ENCODE assay signal across 24 cellular contexts in the genomic region with DNA sequence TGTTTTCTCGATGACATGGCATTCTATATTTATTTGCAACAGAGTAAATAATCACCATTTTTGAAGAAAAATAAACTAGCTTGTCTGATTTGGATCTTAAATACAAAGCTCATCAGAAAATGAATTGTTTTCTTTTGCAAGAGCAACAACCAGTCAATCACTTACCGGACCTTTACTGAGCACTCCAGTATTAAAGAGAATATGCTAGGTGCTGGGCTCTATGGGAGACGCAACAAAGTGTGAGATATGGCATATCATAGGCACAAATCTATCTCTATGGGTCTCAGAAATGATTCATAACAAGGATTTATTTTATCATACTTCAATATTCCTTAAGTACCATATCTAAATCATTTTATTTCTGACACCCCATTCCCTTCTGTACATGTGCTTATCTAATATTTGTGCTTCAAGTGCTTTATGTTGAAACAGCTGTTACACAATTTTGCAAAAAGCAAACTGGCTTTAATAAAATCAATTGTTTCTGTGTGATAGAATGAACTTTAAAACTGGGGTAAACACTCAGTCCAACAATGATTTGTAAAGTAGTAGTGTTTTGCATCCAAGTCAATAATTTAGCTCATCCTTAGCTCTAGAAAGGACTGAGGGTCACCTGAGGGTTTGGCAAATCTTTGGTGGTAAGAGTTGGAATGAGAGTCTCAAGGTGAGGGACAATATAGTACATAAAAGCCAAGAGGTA.
A peak's percentile ranks its signal among the peaks of the same experiment; 100 is the strongest.
DNase-seq lines count a peak whose midpoint lies in the region; ATAC-seq, FAIRE-seq and TF ChIP-seq lines count a peak whose summit lies in the region.
"Had no signal": no experiment of that assay in that cellular context is flagged by ENCODE, and none has a peak within 500 bp of the region (broad histone marks: within the 10 kb centered on the region; RNA-seq: fewer than 3 reads in every experiment).

No MANE protein-coding gene starts in this region.

- no peaks in the 10 kb centered on the region for H3K79me2 ChIP-seq in astrocyte (ENCODE audit: insufficient read depth, low read length)
- H3K79me2 ChIP-seq in HepG2 (ENCODE audit: insufficient read depth, low read length): no peaks in the 10 kb centered on the region

- TF ChIP-seq EP300 in HepG2 (IDR thresholded peaks at IDR 0.05; ENCODE audit: low read depth in 2 of 2, low read length in 2 of 2): no peak; a peak in 1 of 4 replicates
- no peak for TF ChIP-seq EP300 in HepG2 (CRISPR knock-in tag; IDR thresholded peaks at IDR 0.05; ENCODE audit: borderline replicate concordance)

- no peaks in the 10 kb centered on the region for H3K27me3 ChIP-seq in SJCRH30
- no peaks in the 10 kb centered on the region for H3K27me3 ChIP-seq in astrocyte (ENCODE audit: insufficient read depth, low read length)
- H3K27me3 ChIP-seq in HepG2 (ENCODE audit: control insufficient read depth in 1 of 2, insufficient read depth in 2 of 2, low read length in 2 of 2): no peaks in the 10 kb centered on the region
- H3K27me3 ChIP-seq in pancreas: no peaks in the 10 kb centered on the region
- H3K27me3 ChIP-seq in A673 (replicated peaks; ENCODE audit: insufficient read depth, low read depth, low read length, poor library complexity): no peaks in the 10 kb centered on the region

- H3K27me3 Mint-ChIP-seq in astrocyte (ENCODE audit: low read depth, unreplicated experiment): no peaks in the 10 kb centered on the region
- H3K27me3 Mint-ChIP-seq: B cell; CD4-positive, CD25-positive, alpha-beta regulatory T cell had no signal

- H2AFZ ChIP-seq in astrocyte (ENCODE audit: low read depth, low read length): no peak overlapping the region
- H2AFZ ChIP-seq in HepG2 (ENCODE audit: low read length): no peak overlapping the region
- H2AFZ ChIP-seq: GM23248 had no signal

- in situ Hi-C loops in HepG2 (cut with HindIII; ENCODE audit: extremely low pct_ligation_motif_present, low pct_unique_long_range_greater_than_20kb): no loop called here

- H3K9me3 Mint-ChIP-seq in astrocyte (ENCODE audit: unreplicated experiment): no peaks in the 10 kb centered on the region
- H3K9me3 Mint-ChIP-seq: CD8-positive, alpha-beta T cell had no signal

- WGBS in HepG2 (ENCODE audit: low lambda C conversion rate): 25% methylated on average over 2 of the region's 3 CpGs
- WGBS in pancreas, 2 donors: 23 to 37% methylated on average over 3 of the region's 3 CpGs

- no peak overlapping the region for H3K4me3 ChIP-seq in SJCRH30
- H3K4me3 ChIP-seq in astrocyte (ENCODE audit: insufficient read depth, low read depth, low read length): no peak overlapping the region
- H3K4me3 ChIP-seq in HepG2 (replicated peaks in 1 of 3; ENCODE audit: insufficient read depth in 1 of 3, low read depth in 2 of 3, low read length in 3 of 3): no peak overlapping the region
- H3K4me3 ChIP-seq in pancreas: no peak overlapping the region
- no peak overlapping the region for H3K4me3 ChIP-seq in A673 (ENCODE audit: low read depth, low read length, poor library complexity, severe bottlenecking)
- H3K4me3 ChIP-seq: BLaER1, GM12878, GM23248 had no signal

- H4K20me1 ChIP-seq in astrocyte (ENCODE audit: insufficient read depth, low read length) (no peaks in the 10 kb centered on the region), HepG2 (ENCODE audit: insufficient read depth, low read length) (no peaks in the 10 kb centered on the region)
- H4K20me1 ChIP-seq: BLaER1 had no signal

- BruUV-seq in HepG2 (replicated peaks; lab: Mats Ljungman, UMichigan) (no TSS peak), A673 (replicated peaks; lab: Mats Ljungman, UMichigan) (no TSS peak)

- intact Hi-C loops in HepG2 (cut with micrococcal nuclease; ENCODE audit: unreplicated experiment): no loop called here
- intact Hi-C loops in pancreas (cut with DNase I): no loop called here
- intact Hi-C loops in A673 (cut with micrococcal nuclease; ENCODE audit: unreplicated experiment): no loop called here

- FAIRE-seq in astrocyte (lab: Jason Lieb, UNC) (peak; percentile 75), HepG2 (lab: Jason Lieb, UNC) (no peak), pancreas (lab: Jason Lieb, UNC) (no peak)
- FAIRE-seq: D721Med, GM12878, GM18507, H1 had no signal

- H3K36me3 ChIP-seq in SJCRH30: no peaks in the 10 kb centered on the region
- no peaks in the 10 kb centered on the region for H3K36me3 ChIP-seq in astrocyte (ENCODE audit: insufficient read depth, low read length)
- no peaks in the 10 kb centered on the region for H3K36me3 ChIP-seq in HepG2 (replicated peaks in 1 of 2; ENCODE audit: control insufficient read depth in 1 of 2, insufficient read depth in 2 of 2, low read length in 2 of 2)
- no peaks in the 10 kb centered on the region for H3K36me3 ChIP-seq in pancreas
- no peaks in the 10 kb centered on the region for H3K36me3 ChIP-seq in A673 (ENCODE audit: insufficient read depth, low read length, poor library complexity, severe bottlenecking)
- H3K36me3 ChIP-seq: BLaER1 had no signal

- POLR2A ChIA-PET in HepG2 (lab: Yijun Ruan, JAX): no interaction called here
- POLR2A ChIA-PET in A673 (lab: Charles Lee; ENCODE audit: low non-redundant PET): interaction anchor here (0.6 kb wide), 1 partner anchor 958 kb away, joined by 3 read pairs; no protein-coding TSS in a partner anchor

- H3K27ac Mint-ChIP-seq in astrocyte (ENCODE audit: unreplicated experiment): no peak overlapping the region
- H3K27ac Mint-ChIP-seq: B cell; CD4-positive, CD25-positive, alpha-beta regulatory T cell; CD8-positive, alpha-beta T cell had no signal

- H3K4me1 Mint-ChIP-seq in astrocyte (ENCODE audit: low read depth, unreplicated experiment): peaks cover 2% of the 10 kb centered on the region

- H3K9ac ChIP-seq in astrocyte (ENCODE audit: low read length) (no peak overlapping the region), HepG2 (ENCODE audit: insufficient read depth, low read depth, low read length) (no peak overlapping the region)
- H3K9ac ChIP-seq: BLaER1, GM23248 had no signal

- TF ChIP-seq POLR2A in HepG2 (IDR thresholded peaks at IDR 0.05; ENCODE audit: insufficient read depth in 1 of 2, low read depth in 2 of 2, low read length in 2 of 2): no peak

- no peaks in the 10 kb centered on the region for H3K36me3 Mint-ChIP-seq in astrocyte (ENCODE audit: low read depth, unreplicated experiment)
- H3K36me3 Mint-ChIP-seq: CD4-positive, CD25-positive, alpha-beta regulatory T cell; CD8-positive, alpha-beta T cell had no signal

- H3K27ac ChIP-seq in SJCRH30: peak overlapping the region; percentile 31
- no peak overlapping the region for H3K27ac ChIP-seq in astrocyte (ENCODE audit: low read depth, low read length)
- H3K27ac ChIP-seq in HepG2 (ENCODE audit: extremely low read length, insufficient read depth, low read length): no peak overlapping the region
- no peak overlapping the region for H3K27ac ChIP-seq in pancreas
- H3K27ac ChIP-seq in A673 (ENCODE audit: low read depth, low read length, poor library complexity, severe bottlenecking): no peak overlapping the region
- H3K27ac ChIP-seq: BLaER1, C4-2B, GM23248 had no signal

- TF ChIP-seq CTCF in astrocyte (IDR thresholded peaks at IDR 0.05; ENCODE audit: insufficient read depth, low read depth, low read length) (no peak), HepG2 (CRISPR knock-in tag; IDR thresholded peaks at IDR 0.05) (no peak), pancreas (IDR thresholded peaks at IDR 0.05) (no peak), A673 (conservative IDR thresholded peaks at IDR 0.05; ENCODE audit: low read depth, low read length) (no peak)

- H3K9me3 ChIP-seq in SJCRH30 (replicated peaks) (no peaks in the 10 kb centered on the region), astrocyte (ENCODE audit: insufficient read depth, low read depth, low read length) (no peaks in the 10 kb centered on the region), HepG2 (ENCODE audit: low read length) (no peaks in the 10 kb centered on the region), pancreas (no peaks in the 10 kb centered on the region), A673 (ENCODE audit: low read depth, low read length, poor library complexity, severe bottlenecking) (no peaks in the 10 kb centered on the region)
- H3K9me3 ChIP-seq: BLaER1 had no signal

- H3K4me3 Mint-ChIP-seq in astrocyte (ENCODE audit: unreplicated experiment): no peak overlapping the region
- H3K4me3 Mint-ChIP-seq: B cell; CD4-positive, CD25-positive, alpha-beta regulatory T cell; CD8-positive, alpha-beta T cell had no signal

- H3K4me2 ChIP-seq in astrocyte (ENCODE audit: low read length): no peak overlapping the region
- no peak overlapping the region for H3K4me2 ChIP-seq in HepG2 (ENCODE audit: low read depth, low read length)
- H3K4me2 ChIP-seq: BLaER1 had no signal

- CTCF ChIA-PET in HepG2 (lab: Yijun Ruan, JAX; ENCODE audit: low intra/inter-chr PET ratio, low total read pairs) (no interaction called here), A673 (lab: Charles Lee) (no interaction called here)

- no peak for TF ChIP-seq RAD21 in HepG2 (CRISPR knock-in tag; IDR thresholded peaks at IDR 0.05)

- ATAC-seq in HepG2 (peak; percentile 54), pancreas (peak in 3 of 4 donors; percentile 15 to 42 (median 17))
- ATAC-seq: CD8-positive, alpha-beta T cell; GM12878 had no signal

- DNase-seq in SJCRH30: no peak
- no peak for DNase-seq in astrocyte (ENCODE audit: low read depth)
- DNase-seq in HepG2 (ENCODE audit: low spot score): no peak
- no peak for DNase-seq in pancreas
- no peak for DNase-seq in A673 (ENCODE audit: low spot score)
- no peak for DNase-seq in SHP77 treated with DMSO at 0.1 percent for 48 hours (lab: John Stamatoyannopoulos, UW)
- DNase-seq in COLO829 (ENCODE audit: low spot score): no peak
- DNase-seq: 8988T; CD4-positive, CD25-positive, alpha-beta regulatory T cell; CD8-positive, alpha-beta T cell; DMS 273 treated with DMSO at 0.1 percent for 48 hours; DMS79; EL; GDM1; GM23248; H7; HCEC 1CT had no signal

- H3K4me1 ChIP-seq in SJCRH30 (no peaks in the 10 kb centered on the region), astrocyte (ENCODE audit: insufficient read depth, low read length) (no peaks in the 10 kb centered on the region), HepG2 (ENCODE audit: insufficient read depth, low read length) (no peaks in the 10 kb centered on the region), pancreas (peaks cover 0 to 8% (median 0%) of the 10 kb centered on the region in 3 donors), A673 (ENCODE audit: insufficient read depth, low read length, poor library complexity, severe bottlenecking) (no peaks in the 10 kb centered on the region)
- H3K4me1 ChIP-seq: BLaER1 had no signal

TF ChIP-seq in HepG2, 621 proteins besides CTCF, POLR2A, EP300 and RAD21:
- TF ChIP-seq SOX6 (IDR thresholded peaks at IDR 0.05) (no peak), SOX6 (CRISPR knock-in tag; IDR thresholded peaks at IDR 0.05) (peak; percentile 32; the same call in 1 of the 2 replicates), ZNF546 (CRISPR knock-in tag; conservative IDR thresholded peaks at IDR 0.05) (no peak), CEBPB (IDR thresholded peaks at IDR 0.05; ENCODE audit: borderline replicate concordance, low read depth, low read length) (0 out of 2 replicates have a peak, but pooled peaks have one; percentile 22)
